ENCODE assay signal across 15 cellular contexts in the genomic region with DNA sequence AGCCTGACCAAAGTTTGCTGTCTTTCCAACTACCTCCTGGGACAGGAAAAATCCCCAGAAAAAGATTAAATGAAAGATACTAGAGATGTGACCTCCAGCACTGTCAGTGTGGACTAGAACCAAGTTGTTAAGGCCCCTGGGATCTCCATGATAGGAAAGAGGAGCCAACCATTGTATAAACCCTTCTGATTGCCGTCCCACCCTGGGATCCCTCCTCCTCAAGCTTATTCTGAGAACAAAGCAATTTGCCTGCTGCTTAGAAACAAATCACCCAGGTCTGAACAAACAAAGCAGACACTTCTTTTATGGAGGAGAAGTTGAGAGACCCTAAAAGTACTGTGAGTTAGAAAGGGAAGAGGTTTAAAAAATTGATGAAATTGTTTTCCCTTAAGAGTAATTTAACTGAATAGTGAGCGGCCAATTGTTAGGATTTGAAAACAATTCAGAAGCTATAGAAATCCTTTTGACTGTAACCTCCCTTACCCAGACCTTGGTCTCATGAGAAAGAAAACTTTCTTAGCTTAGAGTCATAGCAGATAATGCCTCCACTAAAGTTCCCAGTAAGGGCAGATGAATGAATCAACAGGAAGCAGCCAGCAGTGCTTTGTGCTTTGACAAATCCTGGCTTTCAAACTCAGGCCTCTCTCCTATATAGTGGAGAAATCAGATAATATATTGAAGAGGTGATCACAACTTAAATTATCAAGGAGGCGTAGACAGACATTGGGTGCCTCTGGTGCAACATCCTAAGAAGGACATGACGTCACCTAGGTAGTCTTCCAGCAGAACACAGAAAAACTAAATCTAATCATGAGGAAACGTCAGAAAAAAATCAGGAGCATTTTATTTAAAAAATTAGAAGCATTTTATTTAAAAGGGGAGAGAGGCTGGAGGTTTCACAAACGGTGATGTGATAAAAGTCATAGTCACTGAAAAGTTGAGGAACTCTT.
DNase-seq lines count a peak whose midpoint lies in the region; ATAC-seq and TF ChIP-seq lines count a peak whose summit lies in the region.
"Had no signal": no experiment of that assay in that cellular context is flagged by ENCODE, and none has a peak within 500 bp of the region (broad histone marks: within the 10 kb centered on the region; RNA-seq: fewer than 3 reads in every experiment).

No MANE protein-coding gene starts in this region.

- no peaks in the 10 kb centered on the region for H3K36me3 Mint-ChIP-seq in neural progenitor cell

- TF ChIP-seq CTCF in GM12865 (IDR thresholded peaks at IDR 0.05; ENCODE audit: insufficient read depth, low read depth, low read length, missing control alignments) (no peak), neural progenitor cell (IDR thresholded peaks at IDR 0.05) (no peak)

- H2AFZ ChIP-seq in neural progenitor cell (replicated peaks): peak overlapping the region; percentile 9

- no peaks in the 10 kb centered on the region for H3K9me3 Mint-ChIP-seq in neural progenitor cell

- H3K4me3 ChIP-seq in GM12865 (ENCODE audit: low read depth, low read length): peak overlapping the region; percentile 45
- H3K4me3 ChIP-seq in ectodermal cell (ENCODE audit: insufficient read depth, low read depth, low read length): no peak overlapping the region
- H3K4me3 ChIP-seq in neural progenitor cell: no peak overlapping the region

- H3K27ac ChIP-seq in ectodermal cell (ENCODE audit: insufficient read depth, low read depth, low read length, poor library complexity, severe bottlenecking) (peak overlapping the region; percentile 89), neural progenitor cell (peak overlapping the region; percentile 94)

- peaks cover 18% of the 10 kb centered on the region for H3K4me1 ChIP-seq in ectodermal cell (ENCODE audit: control insufficient read depth, insufficient read depth, low read length)
- peaks cover 28% of the 10 kb centered on the region for H3K4me1 ChIP-seq in neural progenitor cell

- no peaks in the 10 kb centered on the region for H3K79me2 ChIP-seq in neural progenitor cell (ENCODE audit: low read depth)

- no peaks in the 10 kb centered on the region for H3K27me3 ChIP-seq in ectodermal cell (ENCODE audit: control insufficient read depth, insufficient read depth, low read length, poor library complexity, severe bottlenecking)
- H3K27me3 ChIP-seq in neural progenitor cell: no peaks in the 10 kb centered on the region

- peaks cover 17% of the 10 kb centered on the region for H3K4me1 Mint-ChIP-seq in neural progenitor cell

- no peak overlapping the region for H3K4me3 Mint-ChIP-seq in neural progenitor cell

- DNase-seq in GM12865 (ENCODE audit: low read depth) (no peak), NCI-H69 (lab: John Stamatoyannopoulos, UW) (peak; percentile 53), neural progenitor cell (ENCODE audit: low spot score) (peak; percentile 75), SHP77 treated with DMSO at 0.1 percent for 48 hours (lab: John Stamatoyannopoulos, UW) (no peak), NCI-H2081 (lab: John Stamatoyannopoulos, UW) (no peak), kidney glomerular epithelial cell (lab: John Stamatoyannopoulos, UW) (no peak)
- DNase-seq: activated CD4-positive, alpha-beta T cell treated with anti-CD3 and anti-CD28 coated beads for 1 hour; activated gamma-delta T cell treated with Interleukin-2 at 50 U/mL for 16 hours; aorta; left ventricle myocardium superior; NCI-H1930; NK-92 treated with Interleukin-12 subunit alpha and Interleukin-12 subunit beta, amount 100 ng/mL, for 24 hours; SHP77 had no signal

- H3K27ac Mint-ChIP-seq in neural progenitor cell: peak overlapping the region; percentile 96

- H3K36me3 ChIP-seq in ectodermal cell (ENCODE audit: control insufficient read depth, insufficient read depth, low read length): no peaks in the 10 kb centered on the region
- no peaks in the 10 kb centered on the region for H3K36me3 ChIP-seq in neural progenitor cell

- no peak overlapping the region for H3K9ac ChIP-seq in neural progenitor cell

- ATAC-seq in HG02981 (IDR thresholded peaks at IDR 0.05; ENCODE audit: unreplicated experiment): no peak
- ATAC-seq: left ventricle myocardium superior had no signal

- H3K27me3 Mint-ChIP-seq in neural progenitor cell (ENCODE audit: insufficient read depth, low read depth): no peaks in the 10 kb centered on the region

- no peaks in the 10 kb centered on the region for H4K20me1 ChIP-seq in neural progenitor cell (ENCODE audit: low read depth)

- H3F3A ChIP-seq in neural progenitor cell (ENCODE audit: low read depth): peaks cover 25% of the 10 kb centered on the region

- H3K4me2 ChIP-seq in neural progenitor cell: peak overlapping the region; percentile 55

- no peaks in the 10 kb centered on the region for H3K9me3 ChIP-seq in ectodermal cell (ENCODE audit: control insufficient read depth, low read length)
- H3K9me3 ChIP-seq in neural progenitor cell (ENCODE audit: low read depth): no peaks in the 10 kb centered on the region

- 59 to 64% methylated on average over 5 to 6 of the region's 6 CpGs for WGBS in ectodermal cell, 2 experiments

Comparison
In these comparisons a context has a peak if more than half of its experiments do, and no peak if none do; other contexts are left out.
1. DNase-seq: peak in NCI-H69 (single experiment) and neural progenitor cell (single experiment); none in GM12865 (single experiment), SHP77 treated with DMSO at 0.1 percent for 48 hours (single experiment), NCI-H2081 (0 of 2) and kidney glomerular epithelial cell (single experiment).